1 cellular context compared by ENCODE assay signal in genomic region chr10:26222563-26222962, GRCh38.
TF ChIP-seq lines count a peak whose summit lies in the region.

No MANE protein-coding gene starts in this region.

TF ChIP-seq in K562, 482 proteins besides CTCF, POLR2A, EP300 and RAD21 (continued from another document and continues in another):
- no peak for TF ChIP-seq MBD1 (CRISPR knock-in tag; IDR thresholded peaks at IDR 0.05)
- no peak for TF ChIP-seq HLTF (IDR thresholded peaks at IDR 0.05)
- TF ChIP-seq PRDM10 (IDR thresholded peaks at IDR 0.05; ENCODE audit: partially characterized antibody), result no peak
- no peak for TF ChIP-seq TAF7 (tag; IDR thresholded peaks at IDR 0.05)
- TF ChIP-seq CC2D1A (IDR thresholded peaks at IDR 0.05), result peak; percentile 72; the same call in 1 of the 2 replicates
- no peak for TF ChIP-seq CREB1 (IDR thresholded peaks at IDR 0.05)
- no peak for TF ChIP-seq CREB1 (CRISPR knock-in tag; IDR thresholded peaks at IDR 0.05)
- TF ChIP-seq HDAC3 (IDR thresholded peaks at IDR 0.05; ENCODE audit: borderline replicate concordance, partially characterized antibody), result peak; percentile 36
- TF ChIP-seq MCM5 (IDR thresholded peaks at IDR 0.05; ENCODE audit: low read depth), result no peak
- TF ChIP-seq SETDB1 (IDR thresholded peaks at IDR 0.05; ENCODE audit: low read length), result no peak
- TF ChIP-seq ADNP (tag; IDR thresholded peaks at IDR 0.05), result no peak
- TF ChIP-seq FIP1L1 (IDR thresholded peaks at IDR 0.05; ENCODE audit: low read depth, low read length, poor library complexity, severe bottlenecking), result no peak
- no peak for TF ChIP-seq TCF15 (CRISPR knock-in tag; IDR thresholded peaks at IDR 0.05)
- no peak for TF ChIP-seq ZNF76 (CRISPR knock-in tag; IDR thresholded peaks at IDR 0.05; ENCODE audit: borderline replicate concordance)
- TF ChIP-seq NFIC (IDR thresholded peaks at IDR 0.05), result peak; percentile 87
- no peak for TF ChIP-seq STAG1 (CRISPR knock-in tag; IDR thresholded peaks at IDR 0.05; ENCODE audit: borderline replicate concordance)
- TF ChIP-seq NR3C1 (CRISPR knock-in tag; IDR thresholded peaks at IDR 0.05), result no peak
- TF ChIP-seq CLOCK (CRISPR knock-in tag; IDR thresholded peaks at IDR 0.05; ENCODE audit: borderline replicate concordance), result no peak
- no peak for TF ChIP-seq PTRF (tag; IDR thresholded peaks at IDR 0.05)
- no peak for TF ChIP-seq TSC22D4 (tag; IDR thresholded peaks at IDR 0.05)
- TF ChIP-seq SAP30 (IDR thresholded peaks at IDR 0.05; ENCODE audit: borderline replicate concordance, insufficient read depth, low read depth, low read length, poor library complexity, severe bottlenecking), result no peak
- no peak for TF ChIP-seq ZNF407 (IDR thresholded peaks at IDR 0.05; ENCODE audit: low read depth)
- no peak for TF ChIP-seq THAP7 (CRISPR knock-in tag; IDR thresholded peaks at IDR 0.05)
- no peak for TF ChIP-seq YBX1 (IDR thresholded peaks at IDR 0.05)
- TF ChIP-seq SMAD4 (CRISPR knock-in tag; conservative IDR thresholded peaks at IDR 0.05), result peak; percentile 82
- no peak for TF ChIP-seq BRF2 (IDR thresholded peaks at IDR 0.05; ENCODE audit: borderline replicate concordance, insufficient read depth, insufficient read length)
- no peak for TF ChIP-seq ZBTB11 (CRISPR knock-in tag; IDR thresholded peaks at IDR 0.05)
- no peak for TF ChIP-seq POLR2B (IDR thresholded peaks at IDR 0.05; ENCODE audit: low read depth, partially characterized antibody)
- TF ChIP-seq ETV1 (tag; conservative IDR thresholded peaks at IDR 0.05; ENCODE audit: low read depth), result no peak
- no peak for TF ChIP-seq ATF3 (IDR thresholded peaks at IDR 0.05)
- no peak for TF ChIP-seq ATF3 (CRISPR knock-in tag; conservative IDR thresholded peaks at IDR 0.05)
- TF ChIP-seq NUFIP1 (IDR thresholded peaks at IDR 0.05; ENCODE audit: partially characterized antibody), result no peak
- no peak for TF ChIP-seq ILF3 (IDR thresholded peaks at IDR 0.05; ENCODE audit: borderline replicate concordance)
- TF ChIP-seq TAL1 (IDR thresholded peaks at IDR 0.05), result peak; percentile 97
- TF ChIP-seq BMI1 (IDR thresholded peaks at IDR 0.05; ENCODE audit: low read length), result no peak
- TF ChIP-seq ZNF778 (CRISPR knock-in tag; IDR thresholded peaks at IDR 0.05), result no peak
- TF ChIP-seq SOX6 (IDR thresholded peaks at IDR 0.05), result peak; percentile 98
- TF ChIP-seq GABPB1 (CRISPR knock-in tag; IDR thresholded peaks at IDR 0.05), result no peak
- no peak for TF ChIP-seq ZNF77 (CRISPR knock-in tag; IDR thresholded peaks at IDR 0.05)
- no peak for TF ChIP-seq ZNF24 (IDR thresholded peaks at IDR 0.05)
